Comparison of ENCODE assay signal across 19 cellular contexts in the genomic region with DNA sequence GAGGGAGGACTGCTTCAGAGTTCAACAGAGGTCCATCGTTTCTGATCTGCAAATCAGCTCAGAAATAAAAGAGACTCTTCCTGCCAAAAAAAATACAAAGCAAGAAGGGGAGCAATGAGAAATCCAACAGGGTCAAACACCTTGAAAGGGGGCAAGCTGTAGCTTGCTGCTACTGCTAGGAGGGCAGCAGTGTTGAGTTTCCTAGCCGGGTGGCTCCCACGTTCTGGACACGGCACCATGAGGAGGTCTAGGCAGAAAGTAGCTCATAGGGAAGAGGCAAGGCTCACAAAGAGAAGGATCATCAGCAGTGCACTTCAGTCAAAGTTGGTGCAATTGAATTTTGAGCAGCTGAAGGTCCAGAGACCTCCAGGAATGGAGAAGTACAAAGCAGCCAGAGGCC.
DNase-seq lines count a peak whose midpoint lies in the region; ATAC-seq and TF ChIP-seq lines count a peak whose summit lies in the region.
"Had no signal": no experiment of that assay in that cellular context is flagged by ENCODE, and none has a peak within 500 bp of the region (broad histone marks: within the 10 kb centered on the region; RNA-seq: fewer than 3 reads in every experiment).

No MANE protein-coding gene starts in this region.

- no peaks in the 10 kb centered on the region for H3K36me3 Mint-ChIP-seq in activated CD4-positive, alpha-beta memory T cell treated with anti-CD3 and anti-CD28 coated beads for 36 hours
- H3K36me3 Mint-ChIP-seq in activated CD4-positive, alpha-beta memory T cell treated with anti-CD3 and anti-CD28 coated beads, Interleukin-2, amount 10 ng/mL, durations not matched to agents 7 days and 5 days (ENCODE audit: low read depth), result peaks cover 10% of the 10 kb centered on the region
- H3K36me3 Mint-ChIP-seq in endothelial cell (ENCODE audit: low read depth, unreplicated experiment), result peaks cover 6% of the 10 kb centered on the region

- no peak overlapping the region for H3K9ac ChIP-seq in skeletal muscle satellite cell (ENCODE audit: low read depth, low read length)

- TF ChIP-seq CTCF in RWPE1 (conservative IDR thresholded peaks at IDR 0.05; ENCODE audit: low read depth) (no peak), endothelial cell (IDR thresholded peaks at IDR 0.05; ENCODE audit: unreplicated experiment) (no peak)

- DNase-seq in activated CD4-positive, alpha-beta memory T cell treated with anti-CD3 and anti-CD28 coated beads for 36 hours, result no peak
- DNase-seq in activated CD4-positive, alpha-beta memory T cell treated with anti-CD3 and anti-CD28 coated beads, Interleukin-2, amount 10 ng/mL, durations not matched to agents 7 days and 5 days, result no peak
- DNase-seq in RWPE1 (ENCODE audit: low spot score) (no peak), endothelial cell (ENCODE audit: low spot score) (no peak), GOT3 (lab: John Stamatoyannopoulos, UW) (no peak)
- DNase-seq: activated CD4-positive, CD25-positive, alpha-beta regulatory T cell treated with anti-CD3 and anti-CD28 coated beads, Interleukin-2, amount 50 U/mL, for 72 hours; activated effector memory CD4-positive, alpha-beta T cell treated with Interleukin-2 at 50 U/mL for 16 hours; COR-L47; kidney; NCI-H1092; NCI-H345; OCI-M1; stomach; SW 1271 had no signal

- CTCF ChIA-PET in activated CD4-positive, alpha-beta memory T cell treated with anti-CD3 and anti-CD28 coated beads for 36 hours (lab: Charles Lee), result interaction anchor here (0.6 kb wide), 1 partner anchor 609 kb away, joined by 5 read pairs; no protein-coding TSS in a partner anchor
- CTCF ChIA-PET in activated CD4-positive, alpha-beta memory T cell treated with anti-CD3 and anti-CD28 coated beads, Interleukin-2, amount 10 ng/mL, durations not matched to agents 7 days and 5 days (lab: Charles Lee), result interaction anchor here (1.0 kb wide), 1 partner anchor 522 kb away, joined by 3 read pairs; no protein-coding TSS in a partner anchor
- CTCF ChIA-PET in RWPE1 (lab: Yijun Ruan, JAX), result no interaction called here

- peaks cover 41% of the 10 kb centered on the region for H3K4me1 ChIP-seq in skeletal muscle satellite cell (ENCODE audit: control insufficient read depth, insufficient read depth, low read length)

- POLR2A ChIA-PET in activated CD4-positive, alpha-beta memory T cell treated with anti-CD3 and anti-CD28 coated beads for 36 hours (lab: Charles Lee), result interaction anchor here (1.0 kb wide), 1 partner anchor 75 kb away, joined by 3 read pairs; no protein-coding TSS in a partner anchor
- POLR2A ChIA-PET in activated CD4-positive, alpha-beta memory T cell treated with anti-CD3 and anti-CD28 coated beads, Interleukin-2, amount 10 ng/mL, durations not matched to agents 7 days and 5 days (lab: Charles Lee), result interaction anchor here (1.7 to 2.2 kb wide), 3 partner anchors 22 to 202 kb away, joined by 4 to 7 read pairs (median 4); no protein-coding TSS in a partner anchor
- POLR2A ChIA-PET in RWPE1 (lab: Yijun Ruan, JAX; ENCODE audit: low non-redundant PET), result no interaction called here

- H3K4me3 ChIP-seq in skeletal muscle satellite cell (ENCODE audit: low read length), result no peak overlapping the region
- H3K4me3 ChIP-seq: cardiac muscle cell, stomach had no signal

- no peak overlapping the region for H3K4me3 Mint-ChIP-seq in activated CD4-positive, alpha-beta memory T cell treated with anti-CD3 and anti-CD28 coated beads for 36 hours
- no peak overlapping the region for H3K4me3 Mint-ChIP-seq in activated CD4-positive, alpha-beta memory T cell treated with anti-CD3 and anti-CD28 coated beads, Interleukin-2, amount 10 ng/mL, durations not matched to agents 7 days and 5 days
- H3K4me3 Mint-ChIP-seq in endothelial cell (ENCODE audit: unreplicated experiment), result no peak overlapping the region

- no peaks in the 10 kb centered on the region for H3K27me3 ChIP-seq in skeletal muscle satellite cell (ENCODE audit: control insufficient read depth, insufficient read depth, low read length)
- H3K27me3 ChIP-seq: cardiac muscle cell, stomach had no signal

- H3K27ac ChIP-seq in RWPE1, result peak overlapping the region; percentile 72
- H3K27ac ChIP-seq: cardiac muscle cell had no signal

- H3K9me3 ChIP-seq in skeletal muscle satellite cell (replicated peaks; ENCODE audit: low read length), result no peaks in the 10 kb centered on the region
- H3K9me3 ChIP-seq: stomach had no signal

- H3K27me3 Mint-ChIP-seq in activated CD4-positive, alpha-beta memory T cell treated with anti-CD3 and anti-CD28 coated beads for 36 hours, result no peaks in the 10 kb centered on the region
- H3K27me3 Mint-ChIP-seq in activated CD4-positive, alpha-beta memory T cell treated with anti-CD3 and anti-CD28 coated beads, Interleukin-2, amount 10 ng/mL, durations not matched to agents 7 days and 5 days, result no peaks in the 10 kb centered on the region
- H3K27me3 Mint-ChIP-seq in endothelial cell (ENCODE audit: unreplicated experiment), result no peaks in the 10 kb centered on the region

- peak overlapping the region; percentile 45 for H3K4me2 ChIP-seq in skeletal muscle satellite cell (ENCODE audit: low read length)

- intact Hi-C loops in activated CD4-positive, alpha-beta memory T cell treated with anti-CD3 and anti-CD28 coated beads for 36 hours (cut with micrococcal nuclease), result no loop called here

- H3K4me1 Mint-ChIP-seq in activated CD4-positive, alpha-beta memory T cell treated with anti-CD3 and anti-CD28 coated beads for 36 hours (ENCODE audit: low read depth), result peaks cover 89% of the 10 kb centered on the region
- H3K4me1 Mint-ChIP-seq in activated CD4-positive, alpha-beta memory T cell treated with anti-CD3 and anti-CD28 coated beads, Interleukin-2, amount 10 ng/mL, durations not matched to agents 7 days and 5 days, result peaks cover 68% of the 10 kb centered on the region
- peaks cover 79% of the 10 kb centered on the region for H3K4me1 Mint-ChIP-seq in endothelial cell (ENCODE audit: unreplicated experiment)

- no peak for ATAC-seq in GM19452 (IDR thresholded peaks at IDR 0.05; ENCODE audit: unreplicated experiment)
- ATAC-seq in HG03045 (IDR thresholded peaks at IDR 0.05; ENCODE audit: unreplicated experiment), result no peak
- ATAC-seq: HepG2 had no signal

- no peaks in the 10 kb centered on the region for H3K9me3 Mint-ChIP-seq in activated CD4-positive, alpha-beta memory T cell treated with anti-CD3 and anti-CD28 coated beads for 36 hours
- H3K9me3 Mint-ChIP-seq in activated CD4-positive, alpha-beta memory T cell treated with anti-CD3 and anti-CD28 coated beads, Interleukin-2, amount 10 ng/mL, durations not matched to agents 7 days and 5 days, result no peaks in the 10 kb centered on the region
- no peaks in the 10 kb centered on the region for H3K9me3 Mint-ChIP-seq in endothelial cell (ENCODE audit: unreplicated experiment)

- peak overlapping the region; percentile 64 for H3K27ac Mint-ChIP-seq in activated CD4-positive, alpha-beta memory T cell treated with anti-CD3 and anti-CD28 coated beads for 36 hours
- H3K27ac Mint-ChIP-seq in activated CD4-positive, alpha-beta memory T cell treated with anti-CD3 and anti-CD28 coated beads, Interleukin-2, amount 10 ng/mL, durations not matched to agents 7 days and 5 days, result no peak overlapping the region
- H3K27ac Mint-ChIP-seq in endothelial cell (ENCODE audit: unreplicated experiment), result peak overlapping the region; percentile 98

- H3K36me3 ChIP-seq in skeletal muscle satellite cell (ENCODE audit: insufficient read depth, low read length), result no peaks in the 10 kb centered on the region
- H3K36me3 ChIP-seq: cardiac muscle cell, stomach had no signal
